ENCODE assay signal across 8 cellular contexts in genomic region chr10:121926669-121927360, GRCh38.
DNase-seq lines count a peak whose midpoint lies in the region; ATAC-seq and TF ChIP-seq lines count a peak whose summit lies in the region.

No MANE protein-coding gene starts in this region.

- H3K4me1 ChIP-seq in RWPE2 (ENCODE audit: insufficient read depth, poor library complexity, severe bottlenecking) (peaks cover 27% of the 10 kb centered on the region), mucosa of stomach (ENCODE audit: control insufficient read depth, insufficient read depth, low read length) (peaks cover 6% of the 10 kb centered on the region)
- H3K4me1 ChIP-seq in effector memory CD4-positive, alpha-beta T cell (ENCODE audit: control insufficient read depth, insufficient read depth, low read length, poor library complexity, severe bottlenecking), result no peaks in the 10 kb centered on the region

- H3K27me3 ChIP-seq in RWPE2 (ENCODE audit: insufficient read depth, poor library complexity, severe bottlenecking) (no peaks in the 10 kb centered on the region), mucosa of stomach (ENCODE audit: control insufficient read depth, insufficient read depth, low read length) (no peaks in the 10 kb centered on the region)
- no peaks in the 10 kb centered on the region for H3K27me3 ChIP-seq in effector memory CD4-positive, alpha-beta T cell (replicated peaks; ENCODE audit: control insufficient read depth, insufficient read depth, low read length, poor library complexity, severe bottlenecking)

- H3K4me3 ChIP-seq in RWPE2 (ENCODE audit: severe bottlenecking) (peak overlapping the region; percentile 87), mucosa of stomach (ENCODE audit: low read length) (peak overlapping the region; percentile 77)
- peak overlapping the region; percentile 92 for H3K4me3 ChIP-seq in effector memory CD4-positive, alpha-beta T cell (ENCODE audit: insufficient read depth, low read depth, low read length, poor library complexity, severe bottlenecking)

- peak; percentile 1 for DNase-seq in stimulated activated CD8-positive, alpha-beta memory T cell treated with anti-CD3 and anti-CD28 coated beads, Interleukin-15, amount 100 ng/mL, for 1 hour (ENCODE audit: low read depth)
- DNase-seq in stimulated activated CD8-positive, alpha-beta memory T cell treated with anti-CD3 and anti-CD28 coated beads, Interleukin-4, amount 100 ng/mL, for 48 hours, result no peak
- DNase-seq in RWPE2 (ENCODE audit: low spot score), result no peak
- peak in 1 of 3 donors; percentile 0 for DNase-seq in effector memory CD4-positive, alpha-beta T cell
- no peak for DNase-seq in T1000 (lab: John Stamatoyannopoulos, UW)
- DNase-seq in NCI-H128 (lab: John Stamatoyannopoulos, UW; ENCODE audit: unreplicated experiment), result no peak

- H3K9me3 ChIP-seq in RWPE2 (ENCODE audit: severe bottlenecking) (no peaks in the 10 kb centered on the region), mucosa of stomach (ENCODE audit: control insufficient read depth, low read length) (no peaks in the 10 kb centered on the region)
- H3K9me3 ChIP-seq in effector memory CD4-positive, alpha-beta T cell (ENCODE audit: control insufficient read depth, low read length), result no peaks in the 10 kb centered on the region

- H3K36me3 ChIP-seq in RWPE2 (ENCODE audit: low read depth) (peaks cover 15% of the 10 kb centered on the region), mucosa of stomach (ENCODE audit: control insufficient read depth, insufficient read depth, low read length) (no peaks in the 10 kb centered on the region)
- H3K36me3 ChIP-seq in effector memory CD4-positive, alpha-beta T cell (ENCODE audit: control insufficient read depth, insufficient read depth, low read length), result no peaks in the 10 kb centered on the region

- H3K27ac ChIP-seq in RWPE2 (ENCODE audit: poor library complexity, severe bottlenecking), result peak overlapping the region; percentile 87
- H3K27ac ChIP-seq in effector memory CD4-positive, alpha-beta T cell (ENCODE audit: insufficient read depth, low read length, poor library complexity, severe bottlenecking), result peak overlapping the region; percentile 92

- H3K9ac ChIP-seq in mucosa of stomach (ENCODE audit: low read length), result peak overlapping the region; percentile 96

- no peak for TF ChIP-seq CTCF in RWPE2 (IDR thresholded peaks at IDR 0.05; ENCODE audit: poor library complexity, severe bottlenecking)

- ATAC-seq in HG02943 (IDR thresholded peaks at IDR 0.05; ENCODE audit: low read depth, unreplicated experiment) (peak; percentile 17), RWPE2 (ENCODE audit: low read depth) (no peak)
